In genomic region chr5:14884062-14884612, GRCh38 we compare ENCODE assay signal across 20 cellular contexts. TPM values are rescaled to one million over a fixed set of nuclear protein-coding genes. Genes with fewer than 3 reads are reported as not detected.
A peak's percentile ranks its signal among the peaks of the same experiment; 100 is the strongest.
DNase-seq lines count a peak whose midpoint lies in the region; ATAC-seq, FAIRE-seq and TF ChIP-seq lines count a peak whose summit lies in the region.
"Had no signal": no experiment of that assay in that cellular context is flagged by ENCODE, and none has a peak within 500 bp of the region (broad histone marks: within the 10 kb centered on the region; RNA-seq: fewer than 3 reads in every experiment).

No MANE protein-coding gene starts in this region.

- ATAC-seq in psoas muscle (peak; percentile 47 to 60 (median 56)), GM19324 (IDR thresholded peaks at IDR 0.05; ENCODE audit: low FRiP score, unreplicated experiment) (no peak)

- FAIRE-seq in HTR-8/SVneo (lab: Jason Lieb, UNC) = peak; percentile 46
- FAIRE-seq: A204.1, D721Med, G401.6, GM12891, GM19239 had no signal

- H3K36me3 ChIP-seq in HEK293 (ENCODE audit: control insufficient read depth in 2 of 2, insufficient read depth in 1 of 2, low read length in 2 of 2) = no peaks in the 10 kb centered on the region
- no peaks in the 10 kb centered on the region for H3K36me3 ChIP-seq in psoas muscle (ENCODE audit: insufficient read depth in 1 of 2, low read depth in 1 of 2)
- no peaks in the 10 kb centered on the region for H3K36me3 ChIP-seq in MG63
- H3K36me3 ChIP-seq: HAP-1 had no signal

- CTCF ChIA-PET in HEK293 (lab: Yijun Ruan, JAX) = no interaction called here

- POLR2A ChIA-PET in HEK293 (lab: Yijun Ruan, JAX) = no interaction called here

- H3K4me1 ChIP-seq in HEK293 (ENCODE audit: control insufficient read depth, insufficient read depth, low read length) (no peaks in the 10 kb centered on the region), psoas muscle (peaks cover 3% of the 10 kb centered on the region)
- H3K4me1 ChIP-seq: Caco-2, HAP-1 had no signal

- H3K27me3 ChIP-seq in psoas muscle (ENCODE audit: insufficient read depth in 3 of 3, low read length in 2 of 3) (no peaks in the 10 kb centered on the region), MG63 (no peaks in the 10 kb centered on the region)

- TF ChIP-seq CTCF in HEK293 (tag by site-specific recombination; IDR thresholded peaks at IDR 0.05) (no peak), fibroblast of pulmonary artery (IDR thresholded peaks at IDR 0.05; ENCODE audit: low read length, missing control alignments) (no peak), psoas muscle (IDR thresholded peaks at IDR 0.05) (no peak)

- no peak overlapping the region for H3K27ac ChIP-seq in HEK293 (ENCODE audit: extremely low read depth, low read depth, low read length)
- no peak overlapping the region for H3K27ac ChIP-seq in psoas muscle
- H3K27ac ChIP-seq: C4-2B, GM23248, HL-60 had no signal

- intact Hi-C loops in psoas muscle (cut with DNase I) = no loop called here

- H3K9me3 ChIP-seq in HEK293 (ENCODE audit: control insufficient read depth, insufficient read depth, low read depth, low read length) = no peaks in the 10 kb centered on the region
- H3K9me3 ChIP-seq in psoas muscle = no peaks in the 10 kb centered on the region
- H3K9me3 ChIP-seq in MG63 = no peaks in the 10 kb centered on the region
- H3K9me3 ChIP-seq: Caco-2, HAP-1 had no signal

- WGBS in psoas muscle, 3 donors = 29 to 47% (median 40%) methylated on average over 4 of the region's 4 CpGs

- no peak overlapping the region for H3K4me3 ChIP-seq in HEK293 (ENCODE audit: low read depth, low read length)
- H3K4me3 ChIP-seq in fibroblast of pulmonary artery (replicated peaks; ENCODE audit: low read depth, low read length) = no peak overlapping the region
- H3K4me3 ChIP-seq in psoas muscle = no peak overlapping the region
- H3K4me3 ChIP-seq in MG63 = no peak overlapping the region
- H3K4me3 ChIP-seq: GM23248, HAP-1 had no signal

- DNase-seq in HTR-8/SVneo (ENCODE audit: insufficient read length, low spot score) = no peak
- peak; percentile 26 for DNase-seq in fibroblast of pulmonary artery (ENCODE audit: low read depth)
- DNase-seq in psoas muscle = no peak
- no peak for DNase-seq in UCSD-AML1 (lab: John Stamatoyannopoulos, UW; ENCODE audit: unreplicated experiment)
- DNase-seq in MG63 = no peak
- DNase-seq: ACHN; Caco-2; CD4-positive, alpha-beta T cell; GM23248; IMR-90 had no signal

TF ChIP-seq in HEK293, 187 proteins besides CTCF, POLR2A, EP300 and RAD21:
- TF ChIP-seq ZNF544 (tag by site-specific recombination; IDR thresholded peaks at IDR 0.05) (no peak), SCRT2 (tag by site-specific recombination; IDR thresholded peaks at IDR 0.05) (peak; percentile 73), ZFP41 (tag by site-specific recombination; IDR thresholded peaks at IDR 0.05; ENCODE audit: borderline replicate concordance) (no peak), ZNF146 (tag by site-specific recombination; IDR thresholded peaks at IDR 0.05) (no peak), SCRT1 (tag by site-specific recombination; IDR thresholded peaks at IDR 0.05; ENCODE audit: borderline replicate concordance) (peak; percentile 59; the same call in 1 of the 2 replicates), ZNF596 (tag by site-specific recombination; IDR thresholded peaks at IDR 0.05) (no peak), KLF16 (tag by site-specific recombination; IDR thresholded peaks at IDR 0.05) (no peak)

RNA-seq across cellular contexts. Expression of gene ANKH, which starts 12.6 kb away (rescaled TPM):
- total RNA-seq in psoas muscle = 10 to 100 TPM; 63.0 to 92.8 (median 76.8) TPM
- polyA plus RNA-seq in psoas muscle = 10 to 100 TPM; 24.0 to 60.6 (median 37.8) TPM
- 12.2 and 28.9 TPM in 2 replicates for total RNA-seq in MG63 (2014; rRNA removed; shearing (Covaris generic); ENCODE audit: low replicate concordance)
